ENCODE assay signal across 18 cellular contexts in the genomic region with DNA sequence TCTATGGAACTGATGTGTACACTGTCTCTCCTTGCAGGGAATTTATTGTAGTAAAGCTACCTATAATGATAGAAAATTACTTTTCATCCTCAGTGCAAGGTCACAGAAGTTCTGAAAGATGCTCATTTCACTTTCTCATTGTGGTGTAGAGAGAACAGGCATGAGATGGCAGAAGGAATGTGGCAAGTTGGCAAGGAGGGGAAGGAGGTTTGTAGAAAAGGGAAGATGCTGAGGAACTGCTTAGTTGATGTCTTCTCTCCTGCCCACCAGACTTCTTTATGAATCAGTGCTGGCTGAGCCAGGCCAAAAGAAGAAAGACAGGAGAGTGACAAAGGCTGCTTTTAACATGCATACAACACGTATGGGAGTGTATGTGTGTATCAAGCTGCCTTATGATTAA.
DNase-seq lines count a peak whose midpoint lies in the region; ATAC-seq and TF ChIP-seq lines count a peak whose summit lies in the region.
"Had no signal": no experiment of that assay in that cellular context is flagged by ENCODE, and none has a peak within 500 bp of the region (broad histone marks: within the 10 kb centered on the region; RNA-seq: fewer than 3 reads in every experiment).

No MANE protein-coding gene starts in this region.

- CTCF ChIA-PET in Caco-2 (lab: Charles Lee): no interaction called here

- H3K4me3 Mint-ChIP-seq in Caco-2 (ENCODE audit: unreplicated experiment): no peak overlapping the region
- no peak overlapping the region for H3K4me3 Mint-ChIP-seq in activated CD4-positive, alpha-beta T cell treated with anti-CD3 and anti-CD28 coated beads, Interleukin-2, amount 10 ng/mL, durations not matched to agents 24 days and 14 days
- H3K4me3 Mint-ChIP-seq: CD8-positive, alpha-beta T cell had no signal

- DNase-seq in Caco-2 (no peak), NCI-H82 (lab: John Stamatoyannopoulos, UW) (peak; percentile 68), substantia nigra (lab: John Stamatoyannopoulos, UW) (no peak), retina (no peak)
- DNase-seq in activated CD4-positive, alpha-beta T cell treated with anti-CD3 and anti-CD28 coated beads, Interleukin-2, amount 10 ng/mL, durations not matched to agents 24 days and 14 days: no peak
- DNase-seq: CD8-positive, alpha-beta T cell; DMS79; HCEC 1CT; MM.1S; NCI-H1694 treated with DMSO at 0.1 percent for 48 hours; NCI-H510A; NCI-H748 treated with DMSO at 0.1 percent for 48 hours; OCI-M1 had no signal

- TF ChIP-seq CTCF in Caco-2 (IDR thresholded peaks at IDR 0.05; ENCODE audit: insufficient read depth in 1 of 2, low read depth in 1 of 2, low read length in 1 of 2, severe bottlenecking in 1 of 2, unreplicated experiment in 1 of 2): no peak

- intact Hi-C loops in Caco-2 (cut with micrococcal nuclease; ENCODE audit: unreplicated experiment): no loop called here
- intact Hi-C loops in activated CD4-positive, alpha-beta T cell treated with anti-CD3 and anti-CD28 coated beads, Interleukin-2, amount 10 ng/mL, durations not matched to agents 24 days and 14 days (cut with micrococcal nuclease): no loop called here

- no TSS peak for BruUV-seq in Caco-2 (replicated peaks; lab: Mats Ljungman, UMichigan)

- H3K9me3 ChIP-seq in Caco-2: no peaks in the 10 kb centered on the region
- H3K9me3 ChIP-seq: A549, BLaER1 had no signal

- no peaks in the 10 kb centered on the region for H3K9me3 Mint-ChIP-seq in Caco-2 (ENCODE audit: unreplicated experiment)
- H3K9me3 Mint-ChIP-seq in activated CD4-positive, alpha-beta T cell treated with anti-CD3 and anti-CD28 coated beads, Interleukin-2, amount 10 ng/mL, durations not matched to agents 24 days and 14 days: no peaks in the 10 kb centered on the region
- H3K9me3 Mint-ChIP-seq: CD8-positive, alpha-beta T cell had no signal

- H3K36me3 Mint-ChIP-seq in Caco-2 (ENCODE audit: insufficient read depth, unreplicated experiment): no peaks in the 10 kb centered on the region
- H3K36me3 Mint-ChIP-seq in activated CD4-positive, alpha-beta T cell treated with anti-CD3 and anti-CD28 coated beads, Interleukin-2, amount 10 ng/mL, durations not matched to agents 24 days and 14 days (ENCODE audit: low read depth): no peaks in the 10 kb centered on the region
- H3K36me3 Mint-ChIP-seq: CD8-positive, alpha-beta T cell had no signal

- no peak overlapping the region for H3K4me3 ChIP-seq in Caco-2 (ENCODE audit: low read depth, low read length)
- H3K4me3 ChIP-seq: A549, BLaER1 had no signal

- peak overlapping the region; percentile 45 for H3K27ac Mint-ChIP-seq in Caco-2 (ENCODE audit: unreplicated experiment)
- H3K27ac Mint-ChIP-seq in activated CD4-positive, alpha-beta T cell treated with anti-CD3 and anti-CD28 coated beads, Interleukin-2, amount 10 ng/mL, durations not matched to agents 24 days and 14 days: no peak overlapping the region
- H3K27ac Mint-ChIP-seq: CD8-positive, alpha-beta T cell had no signal

- H3K27ac ChIP-seq in cingulate gyrus (ENCODE audit: low read depth, low read length) (peak overlapping the region; percentile 24), substantia nigra (ENCODE audit: low read depth, low read length, poor library complexity, severe bottlenecking) (peak overlapping the region; percentile 54)
- H3K27ac ChIP-seq: A549, BLaER1, RWPE1 had no signal

- no peaks in the 10 kb centered on the region for H3K27me3 Mint-ChIP-seq in Caco-2 (ENCODE audit: insufficient read depth, unreplicated experiment)
- peaks cover 9% of the 10 kb centered on the region for H3K27me3 Mint-ChIP-seq in activated CD4-positive, alpha-beta T cell treated with anti-CD3 and anti-CD28 coated beads, Interleukin-2, amount 10 ng/mL, durations not matched to agents 24 days and 14 days

- no peak for ATAC-seq in HG03039 (IDR thresholded peaks at IDR 0.05; ENCODE audit: unreplicated experiment)
- ATAC-seq: A549; CD8-positive, alpha-beta T cell had no signal

- H3K36me3 ChIP-seq in Caco-2 (ENCODE audit: control insufficient read depth, insufficient read depth, low read length): no peaks in the 10 kb centered on the region

- H3K27me3 ChIP-seq in Caco-2 (replicated peaks; ENCODE audit: control insufficient read depth, insufficient read depth, low read length): no peaks in the 10 kb centered on the region
- H3K27me3 ChIP-seq: BLaER1 had no signal

- H3K4me1 Mint-ChIP-seq in Caco-2 (ENCODE audit: low read depth, unreplicated experiment): peaks cover 7% of the 10 kb centered on the region
- H3K4me1 Mint-ChIP-seq in activated CD4-positive, alpha-beta T cell treated with anti-CD3 and anti-CD28 coated beads, Interleukin-2, amount 10 ng/mL, durations not matched to agents 24 days and 14 days: peaks cover 3% of the 10 kb centered on the region

- POLR2A ChIA-PET in Caco-2 (lab: Charles Lee): no interaction called here

- peaks cover 5% of the 10 kb centered on the region; the same call in 1 of the 2 replicates for H3K4me1 ChIP-seq in Caco-2
- H3K4me1 ChIP-seq: A549 had no signal
